Comparison of ENCODE assay signal across 10 cellular contexts in genomic region chr19:4376245-4376990, GRCh38. TPM values are rescaled to one million over a fixed set of nuclear protein-coding genes. Genes with fewer than 3 reads are reported as not detected.
DNase-seq lines count a peak whose midpoint lies in the region; ATAC-seq and TF ChIP-seq lines count a peak whose summit lies in the region.
"Had no signal": no experiment of that assay in that cellular context is flagged by ENCODE, and none has a peak within 500 bp of the region (broad histone marks: within the 10 kb centered on the region; RNA-seq: fewer than 3 reads in every experiment).

No MANE protein-coding gene starts in this region.

- POLR2A ChIA-PET in T-cell (lab: Charles Lee) = no interaction called here

- no peak overlapping the region for H2AFZ ChIP-seq in hepatocyte

- no peaks in the 10 kb centered on the region for H3K27me3 ChIP-seq in hepatocyte
- H3K27me3 ChIP-seq in stomach = no peaks in the 10 kb centered on the region
- H3K27me3 ChIP-seq: heart left ventricle had no signal

- peaks cover 6% of the 10 kb centered on the region for H3K36me3 Mint-ChIP-seq in T-helper 1 cell treated with Interleukin-12 subunit alpha and Interleukin-12 subunit beta and Interleukin-4 antibody, amounts not matched to agents 30 μg/mL and 1 μg/mL, for 36 hours (ENCODE audit: low read depth)
- H3K36me3 Mint-ChIP-seq in T-cell = no peaks in the 10 kb centered on the region

- H3K4me3 Mint-ChIP-seq in T-helper 1 cell treated with Interleukin-12 subunit alpha and Interleukin-12 subunit beta and Interleukin-4 antibody, amounts not matched to agents 30 μg/mL and 1 μg/mL, for 36 hours = peak overlapping the region; percentile 18
- H3K4me3 Mint-ChIP-seq in T-cell = no peak overlapping the region

- peak overlapping the region; percentile 59 for H3K27ac Mint-ChIP-seq in T-helper 1 cell treated with Interleukin-12 subunit alpha and Interleukin-12 subunit beta and Interleukin-4 antibody, amounts not matched to agents 30 μg/mL and 1 μg/mL, for 36 hours
- peak overlapping the region; percentile 69 to 81 for H3K27ac Mint-ChIP-seq in T-cell

- H3K27ac ChIP-seq in hepatocyte (peak overlapping the region; percentile 97), stomach (peak overlapping the region in 4 of 5 donors; percentile 87 to 89 (median 88))

- TF ChIP-seq EP300 in stomach (IDR thresholded peaks at IDR 0.05) = no peak

- peaks cover 58% of the 10 kb centered on the region for H3K4me1 Mint-ChIP-seq in T-helper 1 cell treated with Interleukin-12 subunit alpha and Interleukin-12 subunit beta and Interleukin-4 antibody, amounts not matched to agents 30 μg/mL and 1 μg/mL, for 36 hours (ENCODE audit: low read depth)
- peaks cover 54 to 78% (median 57%) of the 10 kb centered on the region in 3 donors for H3K4me1 Mint-ChIP-seq in T-cell

- intact Hi-C loops in stomach (cut with DNase I; ENCODE audit: low total_unique reads) = no loop called here

- no peak for DNase-seq in T-helper 1 cell
- no peak for DNase-seq in T-cell
- no peak for DNase-seq in hepatocyte (ENCODE audit: low spot score)
- no peak for DNase-seq in stomach
- DNase-seq in HuH-7 (ENCODE audit: low spot score) = no peak
- no peak for DNase-seq in NCI-H2196 (lab: John Stamatoyannopoulos, UW; ENCODE audit: unreplicated experiment)
- DNase-seq: stimulated activated CD4-positive, alpha-beta T cell treated with anti-CD3 and anti-CD28 coated beads, Interleukin-2, amount 100 ng/mL, for 24 hours had no signal

- peaks cover 85% of the 10 kb centered on the region for H3K79me2 ChIP-seq in hepatocyte

- CTCF ChIA-PET in T-cell (lab: Charles Lee) = interaction anchor here (0.6 to 0.7 kb wide), 2 partner anchors 38 to 1180 kb away, joined by 3 read pairs; no protein-coding TSS in a partner anchor

- H3K9me3 ChIP-seq in hepatocyte (ENCODE audit: low read depth) (no peaks in the 10 kb centered on the region), stomach (no peaks in the 10 kb centered on the region)
- H3K9me3 ChIP-seq: heart left ventricle had no signal

- TF ChIP-seq CTCF in hepatocyte (IDR thresholded peaks at IDR 0.05; ENCODE audit: poor library complexity) (no peak), stomach (IDR thresholded peaks at IDR 0.05) (no peak)

- peak overlapping the region; percentile 54 for H3K4me2 ChIP-seq in hepatocyte

- H3K4me1 ChIP-seq in hepatocyte (ENCODE audit: insufficient read depth) (peaks cover 48% of the 10 kb centered on the region), stomach (peaks cover 78 to 99% (median 94%) of the 10 kb centered on the region in 4 donors)

- WGBS in hepatocyte (ENCODE audit: low lambda C conversion rate, missing lambda C conversion rate) = 82% methylated on average over 21 of the region's 21 CpGs
- 68 to 83% (median 78%) methylated on average over 18 to 21 of the region's 21 CpGs for WGBS in stomach, 5 donors

- H4K20me1 ChIP-seq in hepatocyte (ENCODE audit: insufficient read depth, poor library complexity, severe bottlenecking) = peaks cover 46% of the 10 kb centered on the region

- H3K9me3 Mint-ChIP-seq in T-helper 1 cell treated with Interleukin-12 subunit alpha and Interleukin-12 subunit beta and Interleukin-4 antibody, amounts not matched to agents 30 μg/mL and 1 μg/mL, for 36 hours = no peaks in the 10 kb centered on the region
- no peaks in the 10 kb centered on the region for H3K9me3 Mint-ChIP-seq in T-cell

- no peaks in the 10 kb centered on the region for H3K27me3 Mint-ChIP-seq in T-helper 1 cell treated with Interleukin-12 subunit alpha and Interleukin-12 subunit beta and Interleukin-4 antibody, amounts not matched to agents 30 μg/mL and 1 μg/mL, for 36 hours (ENCODE audit: low read depth)
- H3K27me3 Mint-ChIP-seq in T-cell = no peaks in the 10 kb centered on the region

- H3K36me3 ChIP-seq in hepatocyte (replicated peaks; ENCODE audit: insufficient read depth, low read depth) = no peaks in the 10 kb centered on the region
- peaks cover 0 to 8% (median 0%) of the 10 kb centered on the region in 4 donors for H3K36me3 ChIP-seq in stomach

- H3K4me3 ChIP-seq in hepatocyte (no peak overlapping the region), stomach (no peak overlapping the region)
- H3K4me3 ChIP-seq: heart left ventricle had no signal

- H3K9me2 ChIP-seq in hepatocyte (replicated peaks; ENCODE audit: insufficient read depth) = no peaks in the 10 kb centered on the region

- ATAC-seq in T-cell (replicated peaks in 1 of 4) (no peak), HG03457 (IDR thresholded peaks at IDR 0.05; ENCODE audit: unreplicated experiment) (no peak)
- ATAC-seq: heart left ventricle had no signal

- TF ChIP-seq POLR2A in stomach (IDR thresholded peaks at IDR 0.05) = no peak

RNA-seq across cellular contexts. Expression of gene SH3GL1, which starts 23.9 kb away (rescaled TPM):
- total RNA-seq in T-cell (10 to 100 TPM; 38.8 to 51.5 (median 45.7) TPM), hepatocyte (71.8 and 81.7 TPM in 2 replicates), stomach (100 to 1,000 TPM in 1 of 5 donors, 10 to 100 TPM in 4; 14.8 to 111 (median 26.3) TPM)
- polyA plus RNA-seq in hepatocyte (111 and 114 TPM in 2 replicates), stomach (10 to 100 TPM; 44.9 to 48.5 (median 46.0) TPM)

RNA-seq across cellular contexts. Expression of gene CHAF1A, which starts 26.0 kb away (rescaled TPM):
- total RNA-seq in T-cell (10 to 100 TPM; 14.4 to 27.3 (median 16.5) TPM), hepatocyte (5.5 and 6.2 TPM in 2 replicates), stomach (100 to 1,000 TPM in 1 of 5 donors, 10 to 100 TPM in 1, 1 to 10 TPM in 3; 1.8 to 100 (median 9.8) TPM)
- polyA plus RNA-seq in hepatocyte (6.5 and 11.1 TPM in 2 replicates), stomach (1 to 10 TPM; 5.4 to 7.2 (median 5.8) TPM)

RNA-seq across cellular contexts. Expression of gene MPND, which starts 33.1 kb away (rescaled TPM):
- total RNA-seq in T-cell = 10 to 100 TPM; 10.7 to 27.3 (median 22.6) TPM
- 11.2 and 16.6 TPM in 2 replicates for total RNA-seq in hepatocyte
- polyA plus RNA-seq in hepatocyte = 17.0 and 21.9 TPM in 2 replicates
- 10 to 100 TPM in 2 of 5 donors, 1 to 10 TPM in 3; 2.2 to 24.5 (median 8.3) TPM for total RNA-seq in stomach
- polyA plus RNA-seq in stomach = 10 to 100 TPM; 20.4 to 25.0 (median 22.0) TPM

RNA-seq across cellular contexts. Expression of gene STAP2, which starts 37.8 kb away (rescaled TPM):
- total RNA-seq in T-cell (1 to 10 TPM; 2.3 to 3.7 (median 2.9) TPM), hepatocyte (27.5 and 28.1 TPM in 2 replicates), stomach (100 to 1,000 TPM in 1 of 5 donors, 10 to 100 TPM in 3, not detected in 1; 20.7 to 250 (median 35.1) TPM)
- polyA plus RNA-seq in hepatocyte (34.4 and 45.2 TPM in 2 replicates), stomach (10 to 100 TPM; 32.7 to 70.8 (median 52.4) TPM)
